ENCODE assay signal across 3 cellular contexts in genomic region chr10:72587568-72587967, GRCh38.
TF ChIP-seq lines count a peak whose summit lies in the region.

No MANE protein-coding gene starts in this region.

TF ChIP-seq in A549, 52 proteins besides CTCF, POLR2A, EP300 and RAD21:
- no peak for TF ChIP-seq RCOR1 (IDR thresholded peaks at IDR 0.05; ENCODE audit: low read depth, low read length)
- peak; percentile 76 for TF ChIP-seq ZC3H11A (IDR thresholded peaks at IDR 0.05)
- no peak for TF ChIP-seq HOXB5 (CRISPR knock-in tag; IDR thresholded peaks at IDR 0.05)

TF ChIP-seq in HEK293, 187 proteins besides CTCF, POLR2A, EP300 and RAD21 (continues in another document):
- TF ChIP-seq ZBTB8A (tag by site-specific recombination; IDR thresholded peaks at IDR 0.05) (peak; percentile 59; the same call in 1 of the 2 replicates), ZNF777 (tag by site-specific recombination; IDR thresholded peaks at IDR 0.05; ENCODE audit: borderline replicate concordance) (no peak), ZNF394 (tag by site-specific recombination; IDR thresholded peaks at IDR 0.05; ENCODE audit: borderline replicate concordance) (peak; percentile 95), KLF16 (tag by site-specific recombination; IDR thresholded peaks at IDR 0.05) (no peak), ZNF501 (tag by site-specific recombination; IDR thresholded peaks at IDR 0.05) (peak; percentile 62), ZNF280C (tag by site-specific recombination; IDR thresholded peaks at IDR 0.05) (no peak), ZNF175 (tag by site-specific recombination; IDR thresholded peaks at IDR 0.05) (no peak), ZNF140 (tag by site-specific recombination; IDR thresholded peaks at IDR 0.05) (peak; percentile 84; the same call in 1 of the 2 replicates), ZSCAN30 (tag by site-specific recombination; IDR thresholded peaks at IDR 0.05) (no peak), ZNF518A (tag by site-specific recombination; conservative IDR thresholded peaks at IDR 0.05; ENCODE audit: low read depth) (peak; percentile 88), ZEB2 (tag by site-specific recombination; IDR thresholded peaks at IDR 0.05) (no peak)
- TF ChIP-seq, protein P1, sequence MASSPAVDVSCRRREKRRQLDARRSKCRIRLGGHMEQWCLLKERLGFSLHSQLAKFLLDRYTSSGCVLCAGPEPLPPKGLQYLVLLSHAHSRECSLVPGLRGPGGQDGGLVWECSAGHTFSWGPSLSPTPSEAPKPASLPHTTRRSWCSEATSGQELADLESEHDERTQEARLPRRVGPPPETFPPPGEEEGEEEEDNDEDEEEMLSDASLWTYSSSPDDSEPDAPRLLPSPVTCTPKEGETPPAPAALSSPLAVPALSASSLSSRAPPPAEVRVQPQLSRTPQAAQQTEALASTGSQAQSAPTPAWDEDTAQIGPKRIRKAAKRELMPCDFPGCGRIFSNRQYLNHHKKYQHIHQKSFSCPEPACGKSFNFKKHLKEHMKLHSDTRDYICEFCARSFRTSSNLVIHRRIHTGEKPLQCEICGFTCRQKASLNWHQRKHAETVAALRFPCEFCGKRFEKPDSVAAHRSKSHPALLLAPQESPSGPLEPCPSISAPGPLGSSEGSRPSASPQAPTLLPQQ (tag by site-specific recombination; IDR thresholded peaks at IDR 0.05): no peak
- TF ChIP-seq, protein P2, sequence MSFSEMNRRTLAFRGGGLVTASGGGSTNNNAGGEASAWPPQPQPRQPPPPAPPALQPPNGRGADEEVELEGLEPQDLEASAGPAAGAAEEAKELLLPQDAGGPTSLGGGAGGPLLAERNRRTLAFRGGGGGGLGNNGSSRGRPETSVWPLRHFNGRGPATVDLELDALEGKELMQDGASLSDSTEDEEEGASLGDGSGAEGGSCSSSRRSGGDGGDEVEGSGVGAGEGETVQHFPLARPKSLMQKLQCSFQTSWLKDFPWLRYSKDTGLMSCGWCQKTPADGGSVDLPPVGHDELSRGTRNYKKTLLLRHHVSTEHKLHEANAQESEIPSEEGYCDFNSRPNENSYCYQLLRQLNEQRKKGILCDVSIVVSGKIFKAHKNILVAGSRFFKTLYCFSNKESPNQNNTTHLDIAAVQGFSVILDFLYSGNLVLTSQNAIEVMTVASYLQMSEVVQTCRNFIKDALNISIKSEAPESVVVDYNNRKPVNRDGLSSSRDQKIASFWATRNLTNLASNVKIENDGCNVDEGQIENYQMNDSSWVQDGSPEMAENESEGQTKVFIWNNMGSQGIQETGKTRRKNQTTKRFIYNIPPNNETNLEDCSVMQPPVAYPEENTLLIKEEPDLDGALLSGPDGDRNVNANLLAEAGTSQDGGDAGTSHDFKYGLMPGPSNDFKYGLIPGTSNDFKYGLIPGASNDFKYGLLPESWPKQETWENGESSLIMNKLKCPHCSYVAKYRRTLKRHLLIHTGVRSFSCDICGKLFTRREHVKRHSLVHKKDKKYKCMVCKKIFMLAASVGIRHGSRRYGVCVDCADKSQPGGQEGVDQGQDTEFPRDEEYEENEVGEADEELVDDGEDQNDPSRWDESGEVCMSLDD (tag by site-specific recombination; IDR thresholded peaks at IDR 0.05): no peak

TF ChIP-seq in GM12878, 131 proteins besides CTCF, POLR2A, EP300 and RAD21:
- TF ChIP-seq WRNIP1 (IDR thresholded peaks at IDR 0.05; ENCODE audit: borderline replicate concordance, low read depth, low read length) (no peak), PML (IDR thresholded peaks at IDR 0.05; ENCODE audit: low read length) (no peak), TAF1 (IDR thresholded peaks at IDR 0.05; ENCODE audit: borderline replicate concordance, low read depth, low read length) (no peak), NKRF (conservative IDR thresholded peaks at IDR 0.05) (no peak), TCF3 (IDR thresholded peaks at IDR 0.05; ENCODE audit: borderline replicate concordance, insufficient read depth, low read depth, low read length) (no peak), ZBED1 (IDR thresholded peaks at IDR 0.05; ENCODE audit: borderline replicate concordance) (no peak)
